8 cellular contexts compared by ENCODE assay signal in the genomic region with DNA sequence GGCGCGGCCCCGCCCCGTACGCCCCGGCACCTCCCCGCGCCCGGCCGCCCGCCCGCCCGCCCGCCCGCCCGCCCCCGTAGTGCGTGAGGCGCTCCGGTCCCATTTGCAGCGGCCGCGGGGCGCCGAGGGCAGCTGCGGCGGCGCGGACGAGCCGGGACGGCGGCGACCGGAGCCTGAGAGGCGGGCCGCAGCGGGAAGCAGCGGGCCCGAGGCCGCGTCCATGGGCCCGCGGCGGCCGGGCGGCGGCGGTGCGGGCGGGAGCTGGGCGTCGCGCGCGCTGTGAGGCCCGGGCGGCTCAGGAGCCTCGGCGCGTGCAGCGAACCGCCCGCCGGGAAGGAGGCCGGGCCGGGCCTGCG. TPM values are rescaled to one million over a fixed set of nuclear protein-coding genes. Genes with fewer than 3 reads are reported as not detected.
A peak's percentile ranks its signal among the peaks of the same experiment; 100 is the strongest.
DNase-seq lines count a peak whose midpoint lies in the region; ATAC-seq and TF ChIP-seq lines count a peak whose summit lies in the region.

Gene MPRIP (plus strand): TSS at position 77 of the 356 bp plus-strand sequence. CDS start 392 bp downstream, outside the sequence.

- POLR2A ChIA-PET in naive thymus-derived CD4-positive, alpha-beta T cell (lab: Charles Lee), result no interaction called here

- intact Hi-C loops in naive thymus-derived CD4-positive, alpha-beta T cell (cut with micrococcal nuclease), result loop anchor here (1.0 to 10.0 kb wide), 10 partner anchors 40 to 507 kb away; partner anchors contain the start of genes COPS3 (in 2 of the 2), MED9 (in 2 of the 2), FLCN (in 1 of the 2) and PLD6 (in 1 of the 2)

- H3K4me3 ChIP-seq in GM12865 (ENCODE audit: low read depth, low read length) (peak within 1 kb of the TSS; percentile 70), NB4 (ENCODE audit: low read depth, low read length) (peak within 1 kb of the TSS; percentile 96), endocrine pancreas (ENCODE audit: control insufficient read depth, insufficient read depth, low read length) (peak within 1 kb of the TSS; percentile 64)
- peak within 1 kb of the TSS; percentile 73 for H3K4me3 ChIP-seq in naive thymus-derived CD4-positive, alpha-beta T cell (ENCODE audit: low read length)

- peak within 1 kb of the TSS; percentile 74 to 95 (median 82) for H3K27ac Mint-ChIP-seq in naive thymus-derived CD4-positive, alpha-beta T cell

- peaks cover 0 to 3% (median 0%) of the 10 kb centered on the region in 5 donors for H3K36me3 Mint-ChIP-seq in naive thymus-derived CD4-positive, alpha-beta T cell

- H3K27me3 Mint-ChIP-seq in naive thymus-derived CD4-positive, alpha-beta T cell, result peaks cover 0 to 4% (median 0%) of the 10 kb centered on the region in 5 donors

- DNase-seq in GM12865 (ENCODE audit: low read depth) (no peak), NB4 (ENCODE audit: low read depth) (no peak), erythroblast (lab: John Stamatoyannopoulos, UW) (no peak), nucleus accumbens (lab: John Stamatoyannopoulos, UW) (no peak)
- DNase-seq in naive thymus-derived CD4-positive, alpha-beta T cell, result no peak

- H3K4me3 Mint-ChIP-seq in naive thymus-derived CD4-positive, alpha-beta T cell, result peak within 1 kb of the TSS; percentile 88 to 96 (median 94)

- CTCF ChIA-PET in naive thymus-derived CD4-positive, alpha-beta T cell (lab: Charles Lee), result no interaction called here

- H3K36me3 ChIP-seq in endocrine pancreas (ENCODE audit: control insufficient read depth, insufficient read depth, low read length), result no peaks in the 10 kb centered on the region
- H3K36me3 ChIP-seq in naive thymus-derived CD4-positive, alpha-beta T cell (ENCODE audit: control insufficient read depth in 2 of 3, insufficient read depth in 3 of 3, low read length in 3 of 3), result no peaks in the 10 kb centered on the region

- H3K4me1 Mint-ChIP-seq in naive thymus-derived CD4-positive, alpha-beta T cell, result peaks cover 38 to 52% (median 47%) of the 10 kb centered on the region in 7 donors

- peak; percentile 32 for ATAC-seq in naive thymus-derived CD4-positive, alpha-beta T cell
- ATAC-seq in GM18867 (IDR thresholded peaks at IDR 0.05; ENCODE audit: unreplicated experiment) (no peak), GM21717 (IDR thresholded peaks at IDR 0.05; ENCODE audit: unreplicated experiment) (no peak)

- no peaks in the 10 kb centered on the region for H3K9me3 Mint-ChIP-seq in naive thymus-derived CD4-positive, alpha-beta T cell

- no peaks in the 10 kb centered on the region for H3K9me3 ChIP-seq in endocrine pancreas (ENCODE audit: control insufficient read depth, low read length)
- no peaks in the 10 kb centered on the region for H3K9me3 ChIP-seq in naive thymus-derived CD4-positive, alpha-beta T cell (ENCODE audit: control insufficient read depth in 2 of 3, low read length in 3 of 3)

- H3K27me3 ChIP-seq in endocrine pancreas (ENCODE audit: control insufficient read depth, insufficient read depth, low read length), result no peaks in the 10 kb centered on the region
- no peaks in the 10 kb centered on the region for H3K27me3 ChIP-seq in naive thymus-derived CD4-positive, alpha-beta T cell (ENCODE audit: control insufficient read depth in 2 of 2, insufficient read depth in 2 of 2, low read length in 2 of 2)

- H3K9ac ChIP-seq in endocrine pancreas (ENCODE audit: control insufficient read depth, insufficient read depth, low read length), result peak within 1 kb of the TSS; percentile 87

- no peaks in the 10 kb centered on the region for H3K4me1 ChIP-seq in endocrine pancreas (ENCODE audit: control insufficient read depth, insufficient read depth, low read length)
- H3K4me1 ChIP-seq in naive thymus-derived CD4-positive, alpha-beta T cell (ENCODE audit: control insufficient read depth in 2 of 2, insufficient read depth in 2 of 2, low read length in 2 of 2), result peaks cover 36 to 38% of the 10 kb centered on the region in 2 donors

- H3K27ac ChIP-seq in naive thymus-derived CD4-positive, alpha-beta T cell (ENCODE audit: low read depth, low read length), result peak within 1 kb of the TSS; percentile 67

- TF ChIP-seq CTCF in GM12865 (IDR thresholded peaks at IDR 0.05; ENCODE audit: insufficient read depth, low read depth, low read length, missing control alignments) (no peak), NB4 (IDR thresholded peaks at IDR 0.05; ENCODE audit: low read depth, low read length) (no peak)

- TF ChIP-seq POLR2A in NB4 (IDR thresholded peaks at IDR 0.05; ENCODE audit: extremely low read depth, insufficient read length) (no peak), erythroblast (IDR thresholded peaks at IDR 0.05; ENCODE audit: low read length) (no peak)

RNA-seq across cellular contexts. Expression of gene MPRIP, which starts in this region (rescaled TPM):
- 100 to 1,000 TPM; 191 to 259 (median 199) TPM for total RNA-seq in naive thymus-derived CD4-positive, alpha-beta T cell
- 10 to 100 TPM; 18.6 to 30.0 TPM for polyA plus RNA-seq in naive thymus-derived CD4-positive, alpha-beta T cell
